ENCODE assay signal across 26 cellular contexts in the genomic region with DNA sequence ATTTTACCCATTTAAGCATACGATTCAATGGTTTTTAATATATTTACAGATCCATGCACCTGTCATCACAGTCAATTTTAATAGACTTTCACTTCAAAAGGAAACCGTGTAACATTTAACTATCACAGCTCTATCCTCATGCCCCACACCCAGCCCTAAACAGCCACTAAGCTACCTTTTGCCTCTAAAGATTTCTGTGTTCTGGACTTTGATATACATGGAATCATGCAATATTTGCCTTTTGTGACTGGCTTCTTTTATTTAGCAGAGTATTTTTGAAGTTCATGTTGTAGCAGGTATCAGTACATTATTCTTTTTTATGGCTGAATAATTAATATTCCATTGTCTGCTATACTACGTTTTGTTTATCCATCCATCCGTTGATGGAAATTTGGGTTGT. TPM values are rescaled to one million over a fixed set of nuclear protein-coding genes. Genes with fewer than 3 reads are reported as not detected.
DNase-seq lines count a peak whose midpoint lies in the region; ATAC-seq and TF ChIP-seq lines count a peak whose summit lies in the region.
"Had no signal": no experiment of that assay in that cellular context is flagged by ENCODE, and none has a peak within 500 bp of the region (broad histone marks: within the 10 kb centered on the region; RNA-seq: fewer than 3 reads in every experiment).

No MANE protein-coding gene starts in this region.

- H3K4me3 Mint-ChIP-seq in neural progenitor cell, result no peak overlapping the region
- H3K4me3 Mint-ChIP-seq: CD14-positive monocyte; CD4-positive, alpha-beta memory T cell; CD4-positive, CD25-positive, alpha-beta regulatory T cell; CD8-positive, alpha-beta memory T cell had no signal

- H3K4me2 ChIP-seq in neural cell (ENCODE audit: low read length) (peak overlapping the region; percentile 35), neural progenitor cell (no peak overlapping the region)
- H3K4me2 ChIP-seq: BLaER1 had no signal

- peak; percentile 90 for ATAC-seq in left colon
- peak; percentile 92 for ATAC-seq in left lobe of liver
- peak; percentile 60 for ATAC-seq in mucosa of descending colon
- ATAC-seq: GM12878 had no signal

- no peaks in the 10 kb centered on the region for H3K36me3 Mint-ChIP-seq in neural progenitor cell
- H3K36me3 Mint-ChIP-seq: CD14-positive monocyte; CD4-positive, alpha-beta memory T cell; CD4-positive, CD25-positive, alpha-beta regulatory T cell had no signal

- no peak for DNase-seq in left colon
- DNase-seq in left lobe of liver (ENCODE audit: low spot score), result no peak
- peak in 1 of 3 donors; percentile 43 for DNase-seq in mucosa of descending colon
- DNase-seq in Kasumi-1 (lab: John Stamatoyannopoulos, UW), result no peak
- DNase-seq in lower leg skin (ENCODE audit: low spot score in 2 of 2), result no peak
- no peak for DNase-seq in GM20000 (ENCODE audit: low spot score)
- no peak for DNase-seq in neural progenitor cell (ENCODE audit: low spot score)
- DNase-seq: 8988T; ACHN; BE2C; C1 segment of cervical spinal cord; CD4-positive, alpha-beta memory T cell; CD4-positive, CD25-positive, alpha-beta regulatory T cell; COR-L47; DMS 273 treated with DMSO at 0.1 percent for 48 hours; DMS153; DMS53; DMS79; DND-41; EL; GDM1 had no signal

- no peak overlapping the region for H3K9ac ChIP-seq in neural cell (ENCODE audit: low read length)
- H3K9ac ChIP-seq in neural progenitor cell, result no peak overlapping the region
- H3K9ac ChIP-seq: BLaER1 had no signal

- TF ChIP-seq RAD21 in neural cell (conservative IDR thresholded peaks at IDR 0.05), result no peak

- 88 to 91% methylated on average over 4 of the region's 4 CpGs for WGBS in lower leg skin, 2 donors

- H3K27me3 ChIP-seq in neural cell (ENCODE audit: insufficient read depth, low read depth, low read length) (no peaks in the 10 kb centered on the region), neural progenitor cell (no peaks in the 10 kb centered on the region)
- H3K27me3 ChIP-seq: BLaER1 had no signal

- peaks cover 18% of the 10 kb centered on the region for H3K4me1 Mint-ChIP-seq in neural progenitor cell
- H3K4me1 Mint-ChIP-seq: CD14-positive monocyte; CD4-positive, alpha-beta memory T cell; CD8-positive, alpha-beta memory T cell had no signal

- H3F3A ChIP-seq in neural cell (ENCODE audit: insufficient read depth, low read length, poor library complexity, severe bottlenecking), result no peaks in the 10 kb centered on the region
- H3F3A ChIP-seq in neural progenitor cell (ENCODE audit: low read depth), result peaks cover 15% of the 10 kb centered on the region

- H3K9me3 ChIP-seq in mucosa of descending colon (no peaks in the 10 kb centered on the region), neural cell (ENCODE audit: low read length) (no peaks in the 10 kb centered on the region), neural progenitor cell (ENCODE audit: low read depth) (no peaks in the 10 kb centered on the region)
- H3K9me3 ChIP-seq: BE2C, BLaER1 had no signal

- no peaks in the 10 kb centered on the region for H4K20me1 ChIP-seq in neural cell (ENCODE audit: insufficient read depth)
- H4K20me1 ChIP-seq in neural progenitor cell (ENCODE audit: low read depth), result no peaks in the 10 kb centered on the region
- H4K20me1 ChIP-seq: BLaER1 had no signal

- no peaks in the 10 kb centered on the region for H3K9me2 ChIP-seq in neural cell (ENCODE audit: insufficient read depth, low read length)

- no peaks in the 10 kb centered on the region for H3K79me2 ChIP-seq in neural cell (replicated peaks; ENCODE audit: insufficient read depth, low read length)
- no peaks in the 10 kb centered on the region for H3K79me2 ChIP-seq in neural progenitor cell (ENCODE audit: low read depth)

- H3K36me3 ChIP-seq in mucosa of descending colon (ENCODE audit: low read depth) (no peaks in the 10 kb centered on the region), neural cell (ENCODE audit: insufficient read depth, low read length) (no peaks in the 10 kb centered on the region), neural progenitor cell (no peaks in the 10 kb centered on the region)
- H3K36me3 ChIP-seq: BE2C, BLaER1 had no signal

- no peak for TF ChIP-seq POLR2A in lower leg skin (IDR thresholded peaks at IDR 0.05)

- H3K4me3 ChIP-seq in mucosa of descending colon (no peak overlapping the region), neural cell (ENCODE audit: low read length) (no peak overlapping the region), lower leg skin (ENCODE audit: low read depth, poor library complexity, severe bottlenecking) (no peak overlapping the region), neural progenitor cell (no peak overlapping the region)
- H3K4me3 ChIP-seq: BLaER1, GM12878 had no signal

- TF ChIP-seq CTCF in mucosa of descending colon (IDR thresholded peaks at IDR 0.05) (no peak), neural cell (IDR thresholded peaks at IDR 0.05; ENCODE audit: poor library complexity, severe bottlenecking) (no peak), lower leg skin (IDR thresholded peaks at IDR 0.05) (no peak), GM20000 (IDR thresholded peaks at IDR 0.05; ENCODE audit: extremely low read depth, missing control alignments) (no peak), neural progenitor cell (IDR thresholded peaks at IDR 0.05) (no peak)

- H3K4me1 ChIP-seq in mucosa of descending colon (ENCODE audit: low read depth) (no peaks in the 10 kb centered on the region), neural progenitor cell (peaks cover 18% of the 10 kb centered on the region)

- H3K9me3 Mint-ChIP-seq in neural progenitor cell, result peaks cover 2% of the 10 kb centered on the region

- H3K27me3 Mint-ChIP-seq in neural progenitor cell (ENCODE audit: insufficient read depth, low read depth), result peaks cover 6% of the 10 kb centered on the region

- no peak overlapping the region for H2AFZ ChIP-seq in neural cell (ENCODE audit: low read depth, low read length)
- no peak overlapping the region for H2AFZ ChIP-seq in neural progenitor cell (replicated peaks)

- no peak overlapping the region for H3K27ac Mint-ChIP-seq in neural progenitor cell
- H3K27ac Mint-ChIP-seq: CD14-positive monocyte; CD4-positive, alpha-beta memory T cell; CD4-positive, CD25-positive, alpha-beta regulatory T cell had no signal

- no peak overlapping the region for H3K27ac ChIP-seq in neural cell (ENCODE audit: low read length)
- no peak overlapping the region for H3K27ac ChIP-seq in neural progenitor cell
- H3K27ac ChIP-seq: BLaER1 had no signal

- intact Hi-C loops in left colon (cut with DNase I, micrococcal nuclease), result no loop called here
- intact Hi-C loops in mucosa of descending colon (cut with DNase I, micrococcal nuclease), result no loop called here
- intact Hi-C loops in lower leg skin (cut with DNase I; ENCODE audit: low total_unique reads), result no loop called here

- no peak for TF ChIP-seq EP300 in neural cell (conservative IDR thresholded peaks at IDR 0.05; ENCODE audit: poor library complexity, severe bottlenecking)

TF ChIP-seq in neural cell, 6 proteins besides CTCF, POLR2A, EP300 and RAD21:
- no peak for TF ChIP-seq SMC3 (conservative IDR thresholded peaks at IDR 0.05; ENCODE audit: poor library complexity)
- TF ChIP-seq, protein P1, sequence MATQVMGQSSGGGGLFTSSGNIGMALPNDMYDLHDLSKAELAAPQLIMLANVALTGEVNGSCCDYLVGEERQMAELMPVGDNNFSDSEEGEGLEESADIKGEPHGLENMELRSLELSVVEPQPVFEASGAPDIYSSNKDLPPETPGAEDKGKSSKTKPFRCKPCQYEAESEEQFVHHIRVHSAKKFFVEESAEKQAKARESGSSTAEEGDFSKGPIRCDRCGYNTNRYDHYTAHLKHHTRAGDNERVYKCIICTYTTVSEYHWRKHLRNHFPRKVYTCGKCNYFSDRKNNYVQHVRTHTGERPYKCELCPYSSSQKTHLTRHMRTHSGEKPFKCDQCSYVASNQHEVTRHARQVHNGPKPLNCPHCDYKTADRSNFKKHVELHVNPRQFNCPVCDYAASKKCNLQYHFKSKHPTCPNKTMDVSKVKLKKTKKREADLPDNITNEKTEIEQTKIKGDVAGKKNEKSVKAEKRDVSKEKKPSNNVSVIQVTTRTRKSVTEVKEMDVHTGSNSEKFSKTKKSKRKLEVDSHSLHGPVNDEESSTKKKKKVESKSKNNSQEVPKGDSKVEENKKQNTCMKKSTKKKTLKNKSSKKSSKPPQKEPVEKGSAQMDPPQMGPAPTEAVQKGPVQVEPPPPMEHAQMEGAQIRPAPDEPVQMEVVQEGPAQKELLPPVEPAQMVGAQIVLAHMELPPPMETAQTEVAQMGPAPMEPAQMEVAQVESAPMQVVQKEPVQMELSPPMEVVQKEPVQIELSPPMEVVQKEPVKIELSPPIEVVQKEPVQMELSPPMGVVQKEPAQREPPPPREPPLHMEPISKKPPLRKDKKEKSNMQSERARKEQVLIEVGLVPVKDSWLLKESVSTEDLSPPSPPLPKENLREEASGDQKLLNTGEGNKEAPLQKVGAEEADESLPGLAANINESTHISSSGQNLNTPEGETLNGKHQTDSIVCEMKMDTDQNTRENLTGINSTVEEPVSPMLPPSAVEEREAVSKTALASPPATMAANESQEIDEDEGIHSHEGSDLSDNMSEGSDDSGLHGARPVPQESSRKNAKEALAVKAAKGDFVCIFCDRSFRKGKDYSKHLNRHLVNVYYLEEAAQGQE (IDR thresholded peaks at IDR 0.05; ENCODE audit: borderline replicate concordance), result no peak
- TF ChIP-seq POLR2AphosphoS5 (IDR thresholded peaks at IDR 0.05), result no peak
- TF ChIP-seq EZH2 (IDR thresholded peaks at IDR 0.05; ENCODE audit: borderline replicate concordance, insufficient read depth, low read length, poor library complexity, severe bottlenecking), result no peak
- no peak for TF ChIP-seq MXI1 (conservative IDR thresholded peaks at IDR 0.05; ENCODE audit: poor library complexity, severe bottlenecking)
- no peak for TF ChIP-seq TAF1 (IDR thresholded peaks at IDR 0.05; ENCODE audit: low read depth)

RNA-seq across cellular contexts. Expression of a gene that starts 50.3 kb away (rescaled TPM):
- 10 to 100 TPM; 39.6 to 40.7 TPM for total RNA-seq in left colon
- total RNA-seq in left lobe of liver, result 25.7 TPM
- total RNA-seq in mucosa of descending colon, result 10 to 100 TPM; 42.2 to 70.4 (median 43.1) TPM
- 120 and 130 TPM in 2 replicates for polyA plus RNA-seq in neural cell
- 99.0 and 99.1 TPM in 2 replicates for polyA minus RNA-seq in neural cell
- total RNA-seq in lower leg skin, result 10 to 100 TPM; 36.0 to 52.1 (median 44.2) TPM
- 41.2 and 46.6 TPM in 2 replicates for total RNA-seq in neural progenitor cell (ENCODE audit: low replicate concordance)
